Comparison of ENCODE assay signal across 8 cellular contexts in genomic region chr2:69997296-69998184, GRCh38. TPM values are rescaled to one million over a fixed set of nuclear protein-coding genes. Genes with fewer than 3 reads are reported as not detected.
A peak's percentile ranks its signal among the peaks of the same experiment; 100 is the strongest.
DNase-seq lines count a peak whose midpoint lies in the region; ATAC-seq and TF ChIP-seq lines count a peak whose summit lies in the region.

No MANE protein-coding gene starts in this region.

- no peak overlapping the region for H2AFZ ChIP-seq in smooth muscle cell (ENCODE audit: low read depth)

- H3K27ac ChIP-seq in smooth muscle cell (ENCODE audit: low read depth) = no peak overlapping the region

- H3K9me3 ChIP-seq in smooth muscle cell (replicated peaks; ENCODE audit: low read depth) = no peaks in the 10 kb centered on the region

- no peaks in the 10 kb centered on the region for H3K27me3 ChIP-seq in smooth muscle cell (ENCODE audit: low read depth)

- TF ChIP-seq CTCF in fibroblast of villous mesenchyme (IDR thresholded peaks at IDR 0.05; ENCODE audit: insufficient read depth, low read depth, low read length) (no peak), smooth muscle cell (IDR thresholded peaks at IDR 0.05; ENCODE audit: borderline replicate concordance, insufficient read depth, poor library complexity, severe bottlenecking) (no peak)

- no peak for ATAC-seq in HG02981 (IDR thresholded peaks at IDR 0.05; ENCODE audit: unreplicated experiment)

- no peaks in the 10 kb centered on the region for H3F3A ChIP-seq in smooth muscle cell (ENCODE audit: low read depth)

- H3K4me1 ChIP-seq in smooth muscle cell (ENCODE audit: low read depth) = no peaks in the 10 kb centered on the region

- H3K4me3 ChIP-seq in fibroblast of villous mesenchyme (ENCODE audit: low read depth, low read length) (no peak overlapping the region), smooth muscle cell (no peak overlapping the region)

- DNase-seq in SIG-M5 treated with dmso at 0.1 percent for 504 hours (lab: John Stamatoyannopoulos, UW; ENCODE audit: unreplicated experiment) = peak; percentile 37
- no peak for DNase-seq in SIG-M5 (lab: John Stamatoyannopoulos, UW)
- peak; percentile 68 for DNase-seq in RPMI7951 (ENCODE audit: low read depth)
- DNase-seq in fibroblast of villous mesenchyme (ENCODE audit: low read depth) = peak; percentile 33
- peak; percentile 40 for DNase-seq in stimulated activated CD4-positive, alpha-beta T cell treated with anti-CD3 and anti-CD28 coated beads, Interleukin-1b, Interleukin-23, amount 100 ng/mL, for 48 hours
- no peak for DNase-seq in COLO668 (lab: John Stamatoyannopoulos, UW; ENCODE audit: unreplicated experiment)
- no peak for DNase-seq in smooth muscle cell (lab: John Stamatoyannopoulos, UW; ENCODE audit: unreplicated experiment)

- no peaks in the 10 kb centered on the region for H3K36me3 ChIP-seq in smooth muscle cell (ENCODE audit: low read depth)

- no peak overlapping the region for H3K9ac ChIP-seq in smooth muscle cell (ENCODE audit: low read depth)

- H3K4me2 ChIP-seq in smooth muscle cell = no peak overlapping the region

- H3K79me2 ChIP-seq in smooth muscle cell (ENCODE audit: low read depth) = no peaks in the 10 kb centered on the region

- WGBS in smooth muscle cell (ENCODE audit: low lambda C conversion rate) = 70% methylated on average over 15 of the region's 15 CpGs

- no peaks in the 10 kb centered on the region for H4K20me1 ChIP-seq in smooth muscle cell (ENCODE audit: low read depth)

RNA-seq across cellular contexts. Expression of gene ASPRV1, which starts 36.1 kb away (rescaled TPM):
- 0.12 and 0.68 TPM in 2 replicates for total RNA-seq in RPMI7951 (2014; rRNA removed; shearing (Covaris generic))
- under 0.01 and 0.43 TPM in 2 replicates for total RNA-seq in fibroblast of villous mesenchyme
- total RNA-seq in smooth muscle cell = 4.3 and 4.4 TPM in 2 replicates
- polyA plus RNA-seq in smooth muscle cell = 0.80 and 1.6 TPM in 2 replicates

Comparison
In these comparisons a context has a peak if more than half of its experiments do, and no peak if none do; other contexts are left out.
1. DNase-seq: peak in SIG-M5 treated with dmso at 0.1 percent for 504 hours (single experiment), RPMI7951 (single experiment), fibroblast of villous mesenchyme (single experiment) and stimulated activated CD4-positive, alpha-beta T cell treated with anti-CD3 and anti-CD28 coated beads, Interleukin-1b, Interleukin-23, amount 100 ng/mL, for 48 hours (single experiment); none in SIG-M5 (single experiment), COLO668 (single experiment) and smooth muscle cell (single experiment).